ENCODE assay signal across 8 cellular contexts in the genomic region with DNA sequence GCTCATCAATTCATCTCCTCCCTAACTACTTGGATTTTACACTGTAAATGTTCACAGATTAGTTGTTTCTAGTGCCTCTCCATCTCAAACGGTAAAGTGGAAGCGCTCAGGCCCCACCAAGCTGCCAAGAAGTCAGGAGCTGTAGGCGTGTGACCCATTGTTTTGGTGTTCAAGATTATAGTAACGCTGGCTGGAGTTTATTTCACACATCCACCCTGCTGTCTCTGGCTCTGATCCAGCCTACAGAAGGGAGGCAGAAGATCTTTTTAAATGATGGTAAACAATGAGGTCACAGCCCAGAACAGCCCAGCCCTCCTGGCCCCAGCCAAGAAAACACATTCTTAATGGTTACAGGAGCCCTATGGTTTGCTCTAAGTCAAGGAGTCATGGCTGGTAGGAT. TPM values are rescaled to one million over a fixed set of nuclear protein-coding genes. Genes with fewer than 3 reads are reported as not detected.
A peak's percentile ranks its signal among the peaks of the same experiment; 100 is the strongest.
DNase-seq lines count a peak whose midpoint lies in the region; ATAC-seq and TF ChIP-seq lines count a peak whose summit lies in the region.

No MANE protein-coding gene starts in this region.

- WGBS in thyroid gland, 2 donors: 27 to 29% methylated on average over 4 of the region's 4 CpGs

- no peak for TF ChIP-seq POLR2A in thyroid gland (IDR thresholded peaks at IDR 0.05)

- no peaks in the 10 kb centered on the region for H3K36me3 ChIP-seq in thyroid gland

- no peak for ATAC-seq in GM18868 (IDR thresholded peaks at IDR 0.05; ENCODE audit: unreplicated experiment)
- ATAC-seq in GM21447 (IDR thresholded peaks at IDR 0.05; ENCODE audit: unreplicated experiment): no peak

- peak overlapping the region in 2 of 3 donors; percentile 51 to 56 for H3K27ac ChIP-seq in thyroid gland

- H3K4me1 ChIP-seq in thyroid gland: peaks cover 0 to 5% of the 10 kb centered on the region in 2 donors

- peak; percentile 58 for DNase-seq in LHCN-M2 (ENCODE audit: low read depth)
- peak; percentile 96 to 99 for DNase-seq in cardiac fibroblast (ENCODE audit: low read depth in 2 of 2)
- peak; percentile 7 for DNase-seq in left kidney (ENCODE audit: low read depth, low spot score)
- DNase-seq in thyroid gland: peak; percentile 13 to 31
- no peak for DNase-seq in retina
- no peak for DNase-seq in GM13976 (ENCODE audit: low spot score)

- TF ChIP-seq CTCF in cardiac fibroblast (IDR thresholded peaks at IDR 0.05; ENCODE audit: low read depth, low read length) (no peak), thyroid gland (IDR thresholded peaks at IDR 0.05) (no peak), GM13976 (IDR thresholded peaks at IDR 0.05; ENCODE audit: borderline replicate concordance, control extremely low read depth, extremely low read depth, insufficient read depth, missing control alignments) (no peak)

- intact Hi-C loops in thyroid gland (cut with DNase I): no loop called here

- no peaks in the 10 kb centered on the region for H3K9me3 ChIP-seq in thyroid gland

- in situ Hi-C loops in GM13976 (cut with MboI; ENCODE audit: low sequenced_read_pairs, unreplicated experiment): no loop called here

- H3K27me3 ChIP-seq in thyroid gland: no peaks in the 10 kb centered on the region

- H3K4me3 ChIP-seq in cardiac fibroblast (replicated peaks in 1 of 2; ENCODE audit: low read depth in 2 of 2, low read length in 2 of 2) (no peak overlapping the region), thyroid gland (replicated peaks in 1 of 3) (no peak overlapping the region)

RNA-seq across cellular contexts. Expression of a gene that starts 25.7 kb away (rescaled TPM):
- 2.1 and 3.1 TPM in 2 replicates for total RNA-seq in LHCN-M2 (2014; rRNA removed)
- 0.97 TPM for polyA plus RNA-seq in LHCN-M2 (2012)
- 100 to 1,000 TPM in 1 of 4 donors, 10 to 100 TPM in 3; 21.3 to 226 (median 49.4) TPM for total RNA-seq in thyroid gland

Comparison
In these comparisons a context has a peak if more than half of its experiments do, and no peak if none do; other contexts are left out.
1. DNase-seq: peak in LHCN-M2 (single experiment), cardiac fibroblast (2 of 2), left kidney (single experiment) and thyroid gland (2 of 2); none in retina (single experiment) and GM13976 (single experiment).